In genomic region chr1:37465596-37466517, GRCh38 we compare ENCODE assay signal across 20 cellular contexts. TPM values are rescaled to one million over a fixed set of nuclear protein-coding genes. Genes with fewer than 3 reads are reported as not detected.
DNase-seq lines count a peak whose midpoint lies in the region; FAIRE-seq and TF ChIP-seq lines count a peak whose summit lies in the region.
"Had no signal": no experiment of that assay in that cellular context is flagged by ENCODE, and none has a peak within 500 bp of the region (broad histone marks: within the 10 kb centered on the region; RNA-seq: fewer than 3 reads in every experiment).

No MANE protein-coding gene starts in this region.

- no peak for TF ChIP-seq CTCF in Calu3 (IDR thresholded peaks at IDR 0.05; ENCODE audit: unreplicated experiment)

- no peak overlapping the region for H2AK5ac ChIP-seq in mesenchymal stem cell (ENCODE audit: low read length, severe bottlenecking)

- no peak for DNase-seq in activated CD4-positive, alpha-beta T cell treated with anti-CD3 and anti-CD28 coated beads, Interleukin-2, amount 10 ng/mL, durations not matched to agents 7 days and 5 days
- no peak for DNase-seq in activated CD4-positive, alpha-beta T cell treated with anti-CD3 and anti-CD28 coated beads, Interleukin-2, amount 50 U/mL, for 1 hour
- DNase-seq in epithelial cell of prostate (ENCODE audit: low read depth, low spot score) (no peak), mesenchymal stem cell (peak; percentile 48), superior temporal gyrus (ENCODE audit: extremely low spot score) (peak; percentile 25), frontal cortex (ENCODE audit: low spot score in 2 of 2) (no peak), Calu3 (no peak)
- DNase-seq in activated T-cell treated with anti-CD3 and anti-CD28 coated beads, Interleukin-2, amount 50 U/mL, for 1 hour, result no peak
- DNase-seq: activated CD4-positive, alpha-beta memory T cell treated with anti-CD3 and anti-CD28 coated beads for 36 hours; CD4-positive, alpha-beta memory T cell; DND-41; lower lobe of right lung; NCI-H187 treated with DMSO at 0.1 percent for 48 hours; NCI-H526; retina; stimulated activated CD4-positive, alpha-beta T cell treated with anti-CD3 and anti-CD28 coated beads, Interleukin-2, amount 100 ng/mL, for 24 hours; tibial artery had no signal

- H3K9ac ChIP-seq in mesenchymal stem cell (ENCODE audit: low read length), result peak overlapping the region; percentile 61

- FAIRE-seq in frontal cortex (lab: Jason Lieb, UNC), result no peak
- FAIRE-seq: H54, TTC549 had no signal

- H2AFZ ChIP-seq in mesenchymal stem cell (ENCODE audit: low read depth, low read length), result no peak overlapping the region

- POLR2A ChIA-PET in activated CD4-positive, alpha-beta T cell treated with anti-CD3 and anti-CD28 coated beads, Interleukin-2, amount 10 ng/mL, durations not matched to agents 7 days and 5 days (lab: Charles Lee), result no interaction called here

- no peak overlapping the region for H3K23ac ChIP-seq in mesenchymal stem cell (ENCODE audit: low read length in 2 of 2)

- peaks cover 8% of the 10 kb centered on the region for H3K4me1 ChIP-seq in mesenchymal stem cell (ENCODE audit: control insufficient read depth, insufficient read depth, low read depth, low read length)

- WGBS in mesenchymal stem cell, result 80% methylated on average over 6 of the region's 6 CpGs

- no peaks in the 10 kb centered on the region for H3K9me3 ChIP-seq in mesenchymal stem cell (ENCODE audit: control insufficient read depth, low read length)
- H3K9me3 ChIP-seq: lower lobe of right lung, tibial artery had no signal

- peak overlapping the region; percentile 13 for H4K91ac ChIP-seq in mesenchymal stem cell (ENCODE audit: low read length)

- H4K8ac ChIP-seq in mesenchymal stem cell (ENCODE audit: low read length), result peak overlapping the region; percentile 75

- no peaks in the 10 kb centered on the region for H3K9me3 Mint-ChIP-seq in activated CD4-positive, alpha-beta T cell treated with anti-CD3 and anti-CD28 coated beads, Interleukin-2, amount 10 ng/mL, durations not matched to agents 7 days and 5 days
- H3K9me3 Mint-ChIP-seq in Calu3 (ENCODE audit: low read depth, unreplicated experiment), result no peaks in the 10 kb centered on the region
- H3K9me3 Mint-ChIP-seq: activated CD4-positive, alpha-beta memory T cell treated with anti-CD3 and anti-CD28 coated beads for 36 hours; CD4-positive, alpha-beta memory T cell; natural killer cell treated with Interleukin-12 subunit alpha and Interleukin-12 subunit beta and Interleukin-15 and Interleukin-18, amount 100 ng/mL, for 72 hours had no signal

- peak overlapping the region; percentile 19 for H3K27ac Mint-ChIP-seq in activated CD4-positive, alpha-beta T cell treated with anti-CD3 and anti-CD28 coated beads, Interleukin-2, amount 10 ng/mL, durations not matched to agents 7 days and 5 days
- H3K27ac Mint-ChIP-seq in Calu3 (ENCODE audit: unreplicated experiment), result no peak overlapping the region
- H3K27ac Mint-ChIP-seq: activated CD4-positive, alpha-beta memory T cell treated with anti-CD3 and anti-CD28 coated beads for 36 hours; CD4-positive, alpha-beta memory T cell had no signal

- no peak overlapping the region for H2BK15ac ChIP-seq in mesenchymal stem cell (ENCODE audit: low read depth, poor library complexity, severe bottlenecking)

- no peak overlapping the region for H3K4me3 Mint-ChIP-seq in activated CD4-positive, alpha-beta T cell treated with anti-CD3 and anti-CD28 coated beads, Interleukin-2, amount 10 ng/mL, durations not matched to agents 7 days and 5 days
- no peak overlapping the region for H3K4me3 Mint-ChIP-seq in Calu3 (ENCODE audit: low read depth, unreplicated experiment)
- H3K4me3 Mint-ChIP-seq: activated CD4-positive, alpha-beta memory T cell treated with anti-CD3 and anti-CD28 coated beads for 36 hours; CD4-positive, alpha-beta memory T cell; natural killer cell treated with Interleukin-12 subunit alpha and Interleukin-12 subunit beta and Interleukin-15 and Interleukin-18, amount 100 ng/mL, for 72 hours had no signal

- CTCF ChIA-PET in activated CD4-positive, alpha-beta T cell treated with anti-CD3 and anti-CD28 coated beads, Interleukin-2, amount 10 ng/mL, durations not matched to agents 7 days and 5 days (lab: Charles Lee), result interaction anchor here (0.6 to 2.2 kb wide), 9 partner anchors 10 to 1266 kb away, joined by 3 to 7 read pairs (median 4); partner anchors contain the start of gene MEAF6
- CTCF ChIA-PET in Calu3 (lab: Charles Lee), result interaction anchor here (0.6 kb wide), 1 partner anchor 553 kb away, joined by 3 read pairs; no protein-coding TSS in a partner anchor

- H3K79me1 ChIP-seq in mesenchymal stem cell (replicated peaks; ENCODE audit: low read length, poor library complexity, severe bottlenecking), result peaks cover 28% of the 10 kb centered on the region

- H3K14ac ChIP-seq in mesenchymal stem cell (ENCODE audit: low read length in 2 of 2), result no peak overlapping the region

- H3K4me3 ChIP-seq in mesenchymal stem cell (ENCODE audit: insufficient read depth in 1 of 2, low read depth in 1 of 2, low read length in 2 of 2), result no peak overlapping the region
- H3K4me3 ChIP-seq: lower lobe of right lung, tibial artery had no signal

- peak overlapping the region in 1 of 2 experiments; percentile 57 for H3K18ac ChIP-seq in mesenchymal stem cell (ENCODE audit: low read depth in 1 of 2, low read length in 2 of 2)

- H3K36me3 ChIP-seq in mesenchymal stem cell (ENCODE audit: control insufficient read depth in 1 of 2, insufficient read depth in 2 of 2, low read depth in 1 of 2, low read length in 2 of 2), result peaks cover 0 to 15% of the 10 kb centered on the region in 2 experiments
- H3K36me3 ChIP-seq: lower lobe of right lung, tibial artery had no signal

- H3K36me3 Mint-ChIP-seq in activated CD4-positive, alpha-beta T cell treated with anti-CD3 and anti-CD28 coated beads, Interleukin-2, amount 10 ng/mL, durations not matched to agents 7 days and 5 days (ENCODE audit: low read depth), result no peaks in the 10 kb centered on the region
- peaks cover 31% of the 10 kb centered on the region for H3K36me3 Mint-ChIP-seq in Calu3 (ENCODE audit: insufficient read depth, unreplicated experiment)
- H3K36me3 Mint-ChIP-seq: activated CD4-positive, alpha-beta memory T cell treated with anti-CD3 and anti-CD28 coated beads for 36 hours; natural killer cell treated with Interleukin-12 subunit alpha and Interleukin-12 subunit beta and Interleukin-15 and Interleukin-18, amount 100 ng/mL, for 72 hours had no signal

- H2BK120ac ChIP-seq in mesenchymal stem cell (ENCODE audit: low read depth, low read length), result no peak overlapping the region

- peaks cover 14% of the 10 kb centered on the region for H3K4me1 Mint-ChIP-seq in activated CD4-positive, alpha-beta T cell treated with anti-CD3 and anti-CD28 coated beads, Interleukin-2, amount 10 ng/mL, durations not matched to agents 7 days and 5 days
- peaks cover 9% of the 10 kb centered on the region for H3K4me1 Mint-ChIP-seq in Calu3 (ENCODE audit: low read depth, unreplicated experiment)

- intact Hi-C loops in Calu3 (cut with micrococcal nuclease; ENCODE audit: unreplicated experiment), result no loop called here

- H3K27me3 Mint-ChIP-seq in activated CD4-positive, alpha-beta T cell treated with anti-CD3 and anti-CD28 coated beads, Interleukin-2, amount 10 ng/mL, durations not matched to agents 7 days and 5 days, result no peaks in the 10 kb centered on the region
- H3K27me3 Mint-ChIP-seq in Calu3 (ENCODE audit: unreplicated experiment), result no peaks in the 10 kb centered on the region
- H3K27me3 Mint-ChIP-seq: activated CD4-positive, alpha-beta memory T cell treated with anti-CD3 and anti-CD28 coated beads for 36 hours; CD4-positive, alpha-beta memory T cell; natural killer cell treated with Interleukin-12 subunit alpha and Interleukin-12 subunit beta and Interleukin-15 and Interleukin-18, amount 100 ng/mL, for 72 hours had no signal

- peak overlapping the region in 1 of 2 experiments; percentile 54 for H2BK12ac ChIP-seq in mesenchymal stem cell (ENCODE audit: low read length in 2 of 2)

- no TSS peak for BruUV-seq in Calu3 (replicated peaks; lab: Mats Ljungman, UMichigan)

- H3K27me3 ChIP-seq in mesenchymal stem cell (ENCODE audit: control insufficient read depth in 1 of 2, insufficient read depth in 1 of 2, low read length in 2 of 2), result no peaks in the 10 kb centered on the region
- H3K27me3 ChIP-seq: tibial artery had no signal

- no peak overlapping the region for H3K4me2 ChIP-seq in mesenchymal stem cell (ENCODE audit: low read length, poor library complexity, severe bottlenecking)

- H3K4ac ChIP-seq in mesenchymal stem cell (ENCODE audit: low read depth in 1 of 2, low read length in 2 of 2), result no peak overlapping the region

- H3K27ac ChIP-seq in epithelial cell of prostate (peak overlapping the region; percentile 26), mesenchymal stem cell (ENCODE audit: low read length, poor library complexity, severe bottlenecking) (no peak overlapping the region)
- H3K27ac ChIP-seq: lower lobe of right lung, tibial artery had no signal

- H2BK5ac ChIP-seq in mesenchymal stem cell (ENCODE audit: low read depth, low read length, poor library complexity, severe bottlenecking), result no peak overlapping the region

RNA-seq across cellular contexts. Expression of gene ZC3H12A, which starts 8.5 kb away (rescaled TPM):
- 10 to 100 TPM; 16.8 to 21.9 TPM for total RNA-seq in activated CD4-positive, alpha-beta T cell treated with anti-CD3 and anti-CD28 coated beads, Interleukin-2, amount 10 ng/mL, durations not matched to agents 7 days and 5 days
- 11.2 TPM for polyA plus RNA-seq in mesenchymal stem cell (2013, experiment 1 of 2)
- 11.4 TPM for polyA plus RNA-seq in mesenchymal stem cell (2013, experiment 2 of 2)
- 0.41 TPM for total RNA-seq in frontal cortex
- 64.4 and 94.1 TPM in 2 replicates for total RNA-seq in Calu3 (2022)

RNA-seq across cellular contexts. Expression of gene MEAF6, which starts 48.7 kb away (rescaled TPM):
- total RNA-seq in activated CD4-positive, alpha-beta T cell treated with anti-CD3 and anti-CD28 coated beads, Interleukin-2, amount 10 ng/mL, durations not matched to agents 7 days and 5 days, result 10 to 100 TPM; 68.8 to 75.6 TPM
- 51.7 TPM for polyA plus RNA-seq in mesenchymal stem cell (2013, experiment 1 of 2)
- polyA plus RNA-seq in mesenchymal stem cell (2013, experiment 2 of 2), result 53.1 TPM
- total RNA-seq in frontal cortex (147 TPM), Calu3 (2022) (60.1 and 70.8 TPM in 2 replicates)

Comparison
In these comparisons a context has a peak if more than half of its experiments do, and no peak if none do; other contexts are left out.
1. DNase-seq: peak in mesenchymal stem cell (single experiment) and superior temporal gyrus (single experiment); none in activated CD4-positive, alpha-beta T cell treated with anti-CD3 and anti-CD28 coated beads, Interleukin-2, amount 10 ng/mL, durations not matched to agents 7 days and 5 days (single experiment), activated CD4-positive, alpha-beta T cell treated with anti-CD3 and anti-CD28 coated beads, Interleukin-2, amount 50 U/mL, for 1 hour (single experiment), epithelial cell of prostate (single experiment), frontal cortex (0 of 2), activated T-cell treated with anti-CD3 and anti-CD28 coated beads, Interleukin-2, amount 50 U/mL, for 1 hour (single experiment) and Calu3 (single experiment).
2. RNA of gene ZC3H12A, which starts 8.5 kb away (total RNA-seq): 64.4 to 94.1 TPM in Calu3 and 16.8 to 21.9 TPM in activated CD4-positive, alpha-beta T cell treated with anti-CD3 and anti-CD28 coated beads, Interleukin-2, amount 10 ng/mL, durations not matched to agents 7 days and 5 days; 0.41 TPM in frontal cortex (single experiment); every median in the first group is over 10 times any median in the second.